ENCODE assay signal across 7 cellular contexts in genomic region chr15:30823068-30823813, GRCh38.
DNase-seq lines count a peak whose midpoint lies in the region; ATAC-seq and TF ChIP-seq lines count a peak whose summit lies in the region.
"Not testable (repeated sequence)": the region's sequence is repeated elsewhere in the genome, so short reads cannot be mapped to it uniquely, and the experiment has no call there.

No MANE protein-coding gene starts in this region.

- H3K4me1 Mint-ChIP-seq in T-helper 17 cell = peaks cover 10% of the 10 kb centered on the region
- not testable (repeated sequence) for H3K4me1 Mint-ChIP-seq in progenitor cell of endocrine pancreas (ENCODE audit: low read depth)

- H3K9me3 ChIP-seq in T-helper 17 cell (ENCODE audit: control insufficient read depth, low read length, poor library complexity, severe bottlenecking) = not testable (repeated sequence)

- not testable (repeated sequence) for H3K27me3 Mint-ChIP-seq in T-helper 17 cell, progenitor cell of endocrine pancreas

- peak overlapping the region; percentile 98 for H3K4me3 Mint-ChIP-seq in T-helper 17 cell
- H3K4me3 Mint-ChIP-seq in progenitor cell of endocrine pancreas (ENCODE audit: low read depth) = not testable (repeated sequence)

- peak; percentile 50 for DNase-seq in NCI-H2107 treated with DMSO at 0.1 percent for 48 hours (lab: John Stamatoyannopoulos, UW; ENCODE audit: unreplicated experiment)
- peak in 1 of 3 donors; percentile 38 for DNase-seq in T-helper 17 cell
- DNase-seq in activated effector memory CD4-positive, alpha-beta T cell treated with Interleukin-2 at 50 U/mL for 16 hours = peak; percentile 30
- DNase-seq in fibroblast of villous mesenchyme (ENCODE audit: low read depth) = peak; percentile 50
- not testable (repeated sequence) for DNase-seq in progenitor cell of endocrine pancreas (ENCODE audit: low spot score, unreplicated experiment)

- not testable (repeated sequence) for H3K36me3 Mint-ChIP-seq in T-helper 17 cell (ENCODE audit: low read depth); progenitor cell of endocrine pancreas (ENCODE audit: insufficient read depth)

- ATAC-seq in GM18861 (IDR thresholded peaks at IDR 0.05; ENCODE audit: unreplicated experiment) = peak; percentile 80
- ATAC-seq in HG03442 (IDR thresholded peaks at IDR 0.05; ENCODE audit: unreplicated experiment) = peak; percentile 98
- ATAC-seq in T-helper 17 cell = peak; percentile 91

- not testable (repeated sequence) for TF ChIP-seq CTCF in fibroblast of villous mesenchyme (IDR thresholded peaks at IDR 0.05; ENCODE audit: insufficient read depth, low read depth, low read length); progenitor cell of endocrine pancreas (IDR thresholded peaks at IDR 0.05; ENCODE audit: unreplicated experiment)

- not testable (repeated sequence) for H3K9me3 Mint-ChIP-seq in progenitor cell of endocrine pancreas (ENCODE audit: low read depth)

- H3K4me3 ChIP-seq in fibroblast of villous mesenchyme (ENCODE audit: low read depth, low read length) = peak overlapping the region; percentile 65

- H3K27ac Mint-ChIP-seq in T-helper 17 cell = peak overlapping the region; percentile 99
- H3K27ac Mint-ChIP-seq in progenitor cell of endocrine pancreas = peak overlapping the region; percentile 86
